12 cellular contexts compared by ENCODE assay signal in the genomic region with DNA sequence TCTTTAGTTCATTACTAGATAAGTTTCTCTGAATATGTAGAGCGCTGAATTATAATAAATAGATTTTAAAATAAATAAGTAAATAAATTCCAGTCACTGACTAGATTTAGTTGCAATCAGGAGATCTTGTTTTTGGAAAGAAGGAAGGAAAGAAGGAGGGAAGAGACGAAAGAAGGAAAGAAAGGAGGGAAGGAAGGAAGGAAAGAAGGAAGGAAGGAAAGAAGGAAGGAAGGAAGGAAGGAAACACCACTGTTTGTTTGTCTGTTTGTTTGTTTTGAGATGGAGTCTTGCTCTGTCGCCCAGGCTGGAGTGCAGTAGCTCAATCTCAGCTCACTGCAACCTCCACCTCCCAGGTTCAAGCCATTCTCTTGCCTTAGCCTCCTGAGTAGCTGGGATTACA. TPM values are rescaled to one million over a fixed set of nuclear protein-coding genes. Genes with fewer than 3 reads are reported as not detected.
"Had no signal": no experiment of that assay in that cellular context is flagged by ENCODE, and none has a peak within 500 bp of the region (broad histone marks: within the 10 kb centered on the region; RNA-seq: fewer than 3 reads in every experiment).

No MANE protein-coding gene starts in this region.

RNA-seq across cellular contexts. Expression of a gene that starts 51.7 kb away (rescaled TPM):
- total RNA-seq: stomach, subcutaneous adipose tissue, suprapubic skin, temporal lobe, thoracic aorta, thyroid gland, transverse colon, upper lobe of right lung, ureter, urinary bladder, uterus, vagina had no signal
